14 cellular contexts compared by ENCODE assay signal in genomic region chr7:17665029-17665428, GRCh38.
A peak's percentile ranks its signal among the peaks of the same experiment; 100 is the strongest.
DNase-seq lines count a peak whose midpoint lies in the region; ATAC-seq and TF ChIP-seq lines count a peak whose summit lies in the region.
"Had no signal": no experiment of that assay in that cellular context is flagged by ENCODE, and none has a peak within 500 bp of the region (broad histone marks: within the 10 kb centered on the region; RNA-seq: fewer than 3 reads in every experiment).

No MANE protein-coding gene starts in this region.

- CTCF ChIA-PET in WTC11 (lab: Charles Lee), result no interaction called here

- H3K27ac Mint-ChIP-seq in GM23338 (no peak overlapping the region), WTC11 (no peak overlapping the region), neural crest cell (ENCODE audit: unreplicated experiment) (peak overlapping the region; percentile 12)
- H3K27ac Mint-ChIP-seq: CD4-positive, CD25-positive, alpha-beta regulatory T cell had no signal

- no peak for TF ChIP-seq CTCF in GM23338 (conservative IDR thresholded peaks at IDR 0.05; ENCODE audit: low read depth in 2 of 2)
- no peak for TF ChIP-seq CTCF in WTC11 (IDR thresholded peaks at IDR 0.05)
- no peak for TF ChIP-seq CTCF in neural crest cell (conservative IDR thresholded peaks at IDR 0.05)
- no peak for TF ChIP-seq CTCF in upper lobe of right lung (IDR thresholded peaks at IDR 0.05)

- H3K4me3 Mint-ChIP-seq in GM23338 (no peak overlapping the region), WTC11 (no peak overlapping the region), neural crest cell (no peak overlapping the region)
- H3K4me3 Mint-ChIP-seq: CD4-positive, CD25-positive, alpha-beta regulatory T cell had no signal

- no peaks in the 10 kb centered on the region for H3K27me3 ChIP-seq in GM23338 (ENCODE audit: insufficient read depth)
- H3K27me3 ChIP-seq in upper lobe of right lung, result no peaks in the 10 kb centered on the region
- H3K27me3 ChIP-seq: BLaER1 treated with 17β-estradiol and CSF1 and Interleukin-3, amounts not matched to agents 10 nM and 100 nM had no signal

- H2AFZ ChIP-seq in GM23338, result peak overlapping the region; percentile 63; the same call in 1 of the 2 replicates

- H3K27ac ChIP-seq in GM23338 (ENCODE audit: low read depth) (no peak overlapping the region), upper lobe of right lung (no peak overlapping the region)
- H3K27ac ChIP-seq: BLaER1 treated with 17β-estradiol and CSF1 and Interleukin-3, amounts not matched to agents 10 nM and 100 nM; HL-60 had no signal

- H3K9me3 ChIP-seq in upper lobe of right lung, result no peaks in the 10 kb centered on the region

- H3K4me1 ChIP-seq in GM23338 (ENCODE audit: insufficient read depth) (peaks cover 5% of the 10 kb centered on the region; the same call in 1 of the 2 replicates), upper lobe of right lung (no peaks in the 10 kb centered on the region)

- H3K4me3 ChIP-seq in GM23338 (no peak overlapping the region), upper lobe of right lung (no peak overlapping the region)
- H3K4me3 ChIP-seq: BLaER1 treated with 17β-estradiol and CSF1 and Interleukin-3, amounts not matched to agents 10 nM and 100 nM had no signal

- in situ Hi-C loops in KBM-7 (cut with MboI; ENCODE audit: low pct_unique_long_range_greater_than_20kb, low sequenced_read_pairs), result loop anchor here (25.0 kb wide), 1 partner anchor 678 kb away; no protein-coding TSS in a partner anchor

- H3K36me3 Mint-ChIP-seq in GM23338 (ENCODE audit: low read depth) (no peaks in the 10 kb centered on the region), WTC11 (no peaks in the 10 kb centered on the region), neural crest cell (ENCODE audit: low read depth) (no peaks in the 10 kb centered on the region)
- H3K36me3 Mint-ChIP-seq: CD4-positive, CD25-positive, alpha-beta regulatory T cell had no signal

- DNase-seq in GM23338 (ENCODE audit: low spot score) (no peak), WTC11 (ENCODE audit: low spot score) (no peak), neural crest cell (ENCODE audit: low read depth, low spot score) (no peak), upper lobe of right lung (no peak), KBM-7 (no peak), NCI-H82 (lab: John Stamatoyannopoulos, UW) (no peak)
- DNase-seq: ACHN; CD4-positive, CD25-positive, alpha-beta regulatory T cell; GF-D8; KG1 had no signal

- no peak overlapping the region for H3K4me2 ChIP-seq in GM23338

- no peak for ATAC-seq in GM23338
- peak; percentile 15 for ATAC-seq in WTC11
- peak; percentile 43 for ATAC-seq in upper lobe of right lung
- ATAC-seq in GM21825 (IDR thresholded peaks at IDR 0.05; ENCODE audit: unreplicated experiment), result no peak
- ATAC-seq: HCT116 had no signal

- H3K4me1 Mint-ChIP-seq in GM23338, result peaks cover 17% of the 10 kb centered on the region
- peaks cover 20% of the 10 kb centered on the region for H3K4me1 Mint-ChIP-seq in WTC11
- H3K4me1 Mint-ChIP-seq in neural crest cell, result peaks cover 5% of the 10 kb centered on the region
- H3K4me1 Mint-ChIP-seq: CD4-positive, CD25-positive, alpha-beta regulatory T cell had no signal

- H3K79me2 ChIP-seq in GM23338 (replicated peaks; ENCODE audit: insufficient read depth), result no peaks in the 10 kb centered on the region

- H3K27me3 Mint-ChIP-seq in GM23338 (ENCODE audit: insufficient read depth, low read depth, poor library complexity), result no peaks in the 10 kb centered on the region
- H3K27me3 Mint-ChIP-seq in WTC11 (ENCODE audit: low read depth), result no peaks in the 10 kb centered on the region
- no peaks in the 10 kb centered on the region for H3K27me3 Mint-ChIP-seq in neural crest cell (ENCODE audit: low read depth)
- H3K27me3 Mint-ChIP-seq: CD4-positive, CD25-positive, alpha-beta regulatory T cell had no signal

- H4K20me1 ChIP-seq in GM23338 (replicated peaks; ENCODE audit: insufficient read depth), result no peaks in the 10 kb centered on the region
- H4K20me1 ChIP-seq: BLaER1 treated with 17β-estradiol and CSF1 and Interleukin-3, amounts not matched to agents 10 nM and 100 nM had no signal

- no peaks in the 10 kb centered on the region for H3K9me2 ChIP-seq in GM23338 (ENCODE audit: insufficient read depth)

- H3K9me3 Mint-ChIP-seq in GM23338, result no peaks in the 10 kb centered on the region
- H3K9me3 Mint-ChIP-seq in WTC11, result 0 out of 2 replicates have a peak, but pooled peaks cover 7% of the 10 kb centered on the region
- no peaks in the 10 kb centered on the region for H3K9me3 Mint-ChIP-seq in neural crest cell

- H3K36me3 ChIP-seq in GM23338 (ENCODE audit: insufficient read depth), result no peaks in the 10 kb centered on the region
- H3K36me3 ChIP-seq in upper lobe of right lung, result no peaks in the 10 kb centered on the region
- H3K36me3 ChIP-seq: BLaER1 treated with 17β-estradiol and CSF1 and Interleukin-3, amounts not matched to agents 10 nM and 100 nM had no signal

- intact Hi-C loops in upper lobe of right lung (cut with DNase I), result no loop called here

- no peaks in the 10 kb centered on the region for H3F3A ChIP-seq in GM23338 (replicated peaks; ENCODE audit: low read depth)

- POLR2A ChIA-PET in WTC11 (lab: Charles Lee), result no interaction called here

TF ChIP-seq in GM23338, 12 proteins besides CTCF, POLR2A, EP300 and RAD21 (continues in another document):
- no peak for TF ChIP-seq EZH2 (IDR thresholded peaks at IDR 0.05; ENCODE audit: low read depth, unreplicated experiment)
- TF ChIP-seq ZNF331 (CRISPR knock-in tag; IDR thresholded peaks at IDR 0.05; ENCODE audit: low read depth), result no peak
- no peak for TF ChIP-seq NANOG (IDR thresholded peaks at IDR 0.05; ENCODE audit: borderline replicate concordance)
- no peak for TF ChIP-seq EZH2phosphoT487 (IDR thresholded peaks at IDR 0.05; ENCODE audit: unreplicated experiment)
- no peak for TF ChIP-seq JUNB (IDR thresholded peaks at IDR 0.05; ENCODE audit: unreplicated experiment)
- no peak for TF ChIP-seq ZNF114 (CRISPR knock-in tag; IDR thresholded peaks at IDR 0.05)
- TF ChIP-seq CREB1 (CRISPR knock-in tag; IDR thresholded peaks at IDR 0.05; ENCODE audit: low read depth), result no peak
- TF ChIP-seq STAT1 (IDR thresholded peaks at IDR 0.05; ENCODE audit: unreplicated experiment), result no peak
- no peak for TF ChIP-seq POLR2AphosphoS5 (IDR thresholded peaks at IDR 0.05; ENCODE audit: low read depth)

TF ChIP-seq in WTC11, 78 proteins besides CTCF, POLR2A, EP300 and RAD21 (continues in another document):
- no peak for TF ChIP-seq NFE2L1 (CRISPR knock-in tag; IDR thresholded peaks at IDR 0.05)
- TF ChIP-seq GRHL2 (CRISPR knock-in tag; IDR thresholded peaks at IDR 0.05; ENCODE audit: insufficient replicate concordance, severe bottlenecking), result no peak
- no peak for TF ChIP-seq TEAD4 (CRISPR knock-in tag; IDR thresholded peaks at IDR 0.05)
- TF ChIP-seq ARID4B (CRISPR knock-in tag; IDR thresholded peaks at IDR 0.05; ENCODE audit: borderline replicate concordance), result no peak
- TF ChIP-seq CDX4 (CRISPR knock-in tag; IDR thresholded peaks at IDR 0.05; ENCODE audit: borderline replicate concordance), result no peak

Comparison
In these comparisons a context has a peak if more than half of its experiments do, and no peak if none do; other contexts are left out.
1. ATAC-seq: peak in WTC11 (single experiment) and upper lobe of right lung (single experiment); none in GM23338 (single experiment) and GM21825 (single experiment).